In the genomic region with DNA sequence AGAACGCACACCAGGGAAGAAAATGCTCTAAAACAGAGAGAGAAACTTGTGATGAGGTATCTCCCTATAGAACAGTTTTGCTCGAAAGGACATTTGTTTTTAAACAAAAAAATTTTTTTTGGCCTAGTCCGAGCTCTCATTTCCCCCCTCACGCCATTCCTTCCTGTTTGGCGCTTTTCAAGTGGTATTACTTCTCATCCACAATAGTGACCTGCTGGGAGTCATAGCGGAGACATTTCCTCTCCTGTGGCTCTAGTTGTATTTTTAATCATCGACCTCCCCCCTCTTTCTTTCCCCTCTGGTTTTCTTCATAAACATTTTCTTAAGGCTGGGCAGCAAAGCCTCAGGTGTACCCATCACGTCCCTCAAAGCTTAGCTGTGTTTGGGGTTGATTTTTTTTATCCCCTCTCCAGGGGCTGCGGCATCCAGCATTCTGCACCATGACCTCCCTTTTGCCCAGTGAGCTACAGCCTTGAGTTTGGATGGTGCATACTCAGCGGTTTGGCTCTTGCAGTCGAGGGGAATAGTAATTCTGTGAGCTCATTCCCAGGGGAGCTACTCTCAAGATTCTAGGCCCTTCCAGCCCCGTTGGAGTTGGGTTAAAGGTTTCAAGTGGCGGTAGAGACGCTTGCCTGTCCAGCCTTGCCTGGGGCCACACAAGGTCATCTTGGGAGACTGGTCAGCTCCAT, we compare ENCODE assay signal across 13 cellular contexts.
DNase-seq lines count a peak whose midpoint lies in the region; ATAC-seq and TF ChIP-seq lines count a peak whose summit lies in the region.
"Had no signal": no experiment of that assay in that cellular context is flagged by ENCODE, and none has a peak within 500 bp of the region (broad histone marks: within the 10 kb centered on the region; RNA-seq: fewer than 3 reads in every experiment).

No MANE protein-coding gene starts in this region.

- no peak for TF ChIP-seq POLR2A in breast epithelium (IDR thresholded peaks at IDR 0.05)
- TF ChIP-seq POLR2A in transverse colon (IDR thresholded peaks at IDR 0.05) = no peak

- no peaks in the 10 kb centered on the region for H3K9me3 Mint-ChIP-seq in MCF 10A (ENCODE audit: unreplicated experiment)

- no peak for ATAC-seq in GM18519 (IDR thresholded peaks at IDR 0.05; ENCODE audit: low FRiP score, unreplicated experiment)

- no peaks in the 10 kb centered on the region for H3K9me3 ChIP-seq in breast epithelium
- no peaks in the 10 kb centered on the region for H3K9me3 ChIP-seq in transverse colon
- H3K9me3 ChIP-seq: HAP-1, MG63, upper lobe of left lung had no signal

- POLR2A ChIA-PET in MCF 10A (lab: Yijun Ruan, JAX) = no interaction called here

- H3K27ac ChIP-seq in breast epithelium = peak overlapping the region; percentile 36 to 86
- H3K27ac ChIP-seq in transverse colon = peak overlapping the region in 3 of 4 donors; percentile 22 to 58 (median 36)

- no peak overlapping the region for H3K27ac Mint-ChIP-seq in MCF 10A (ENCODE audit: low read depth, unreplicated experiment)

- H3K4me1 ChIP-seq in breast epithelium (peaks cover 0 to 3% of the 10 kb centered on the region in 2 donors), transverse colon (peaks cover 0 to 18% (median 0%) of the 10 kb centered on the region in 4 donors)
- H3K4me1 ChIP-seq: HAP-1 had no signal

- no TSS peak for BruUV-seq in MCF 10A (replicated peaks; lab: Mats Ljungman, UMichigan)

- TF ChIP-seq CTCF in breast epithelium (IDR thresholded peaks at IDR 0.05) (no peak), MCF 10A (IDR thresholded peaks at IDR 0.05; ENCODE audit: unreplicated experiment) (no peak), transverse colon (IDR thresholded peaks at IDR 0.05) (no peak)

- intact Hi-C loops in breast epithelium (cut with DNase I; ENCODE audit: low total_unique reads) = no loop called here
- intact Hi-C loops in MCF 10A (cut with micrococcal nuclease) = no loop called here
- intact Hi-C loops in transverse colon (cut with DNase I; ENCODE audit: low total_unique reads) = no loop called here

- 69 to 70% methylated on average over 7 to 14 of the region's 14 CpGs for WGBS in transverse colon (ENCODE audit: low coverage in 1 of 2), 2 donors

- in situ Hi-C loops in transverse colon (cut with MboI; ENCODE audit: low pct_ligation_motif_present in 1 of 4, low pct_unique_long_range_greater_than_20kb in 1 of 4, low sequenced_read_pairs in 3 of 4) = no loop called here

- H3K4me1 Mint-ChIP-seq in MCF 10A (ENCODE audit: insufficient read depth, unreplicated experiment) = no peaks in the 10 kb centered on the region

- TF ChIP-seq EP300 in transverse colon (IDR thresholded peaks at IDR 0.05; ENCODE audit: low read depth) = no peak

- no peak overlapping the region for H3K4me3 Mint-ChIP-seq in MCF 10A (ENCODE audit: unreplicated experiment)

- H3K27me3 Mint-ChIP-seq in MCF 10A (ENCODE audit: insufficient read depth, unreplicated experiment) = no peaks in the 10 kb centered on the region

- no peaks in the 10 kb centered on the region for H3K36me3 Mint-ChIP-seq in MCF 10A (ENCODE audit: insufficient read depth, unreplicated experiment)

- CTCF ChIA-PET in MCF 10A (lab: Yijun Ruan, JAX) = no interaction called here

- DNase-seq in breast epithelium (ENCODE audit: low spot score in 2 of 2) (no peak), MCF 10A (ENCODE audit: unreplicated experiment) (no peak), dermis microvascular lymphatic vessel endothelial cell (ENCODE audit: low read depth in 2 of 2) (peak; percentile 75 to 86), lung microvascular endothelial cell (ENCODE audit: low read depth in 2 of 2) (peak; percentile 83 to 85), transverse colon (no peak), hypothalamus (lab: John Stamatoyannopoulos, UW) (no peak), SW480 (ENCODE audit: low spot score) (no peak)
- DNase-seq: NCI-H748 treated with DMSO at 0.1 percent for 48 hours; stimulated activated CD4-positive, alpha-beta T cell treated with anti-CD3 and anti-CD28 coated beads, Interleukin-4, amount 100 ng/mL, for 1 hour; upper lobe of left lung had no signal

- H3K36me3 ChIP-seq in breast epithelium (no peaks in the 10 kb centered on the region), transverse colon (no peaks in the 10 kb centered on the region)
- H3K36me3 ChIP-seq: HAP-1, MG63, upper lobe of left lung had no signal

- H3K4me3 ChIP-seq in breast epithelium = no peak overlapping the region
- H3K4me3 ChIP-seq in transverse colon = no peak overlapping the region
- H3K4me3 ChIP-seq: HAP-1, MG63, upper lobe of left lung had no signal

- H3K27me3 ChIP-seq in breast epithelium (no peaks in the 10 kb centered on the region), transverse colon (no peaks in the 10 kb centered on the region)
- H3K27me3 ChIP-seq: MG63, upper lobe of left lung had no signal

Comparison
In these comparisons a context has a peak if more than half of its experiments do, and no peak if none do; other contexts are left out.
1. DNase-seq: peak in dermis microvascular lymphatic vessel endothelial cell (2 of 2) and lung microvascular endothelial cell (2 of 2); none in breast epithelium (0 of 2), MCF 10A (single experiment), transverse colon (single experiment), hypothalamus (0 of 51) and SW480 (single experiment).